8 cellular contexts compared by ENCODE assay signal in genomic region chr12:57475271-57476161, GRCh38. TPM values are rescaled to one million over a fixed set of nuclear protein-coding genes. Genes with fewer than 3 reads are reported as not detected.
DNase-seq lines count a peak whose midpoint lies in the region; ATAC-seq and TF ChIP-seq lines count a peak whose summit lies in the region.

No MANE protein-coding gene starts in this region.

- no peak overlapping the region for H2BK5ac ChIP-seq in H9 (ENCODE audit: insufficient read length, low read length)

- H3K27me3 Mint-ChIP-seq in H9 (ENCODE audit: low read depth) (peaks cover 82% of the 10 kb centered on the region), chondrocyte (ENCODE audit: low read depth) (peaks cover 30% of the 10 kb centered on the region)

- no peak overlapping the region for H4K8ac ChIP-seq in H9 (replicated peaks; ENCODE audit: insufficient read length, low read depth, low read length)

- no peak overlapping the region for H3K4ac ChIP-seq in H9 (ENCODE audit: low read depth, low read length)

- no peak overlapping the region for H3K14ac ChIP-seq in H9 (ENCODE audit: insufficient read depth, low read length)

- no peak overlapping the region for H2BK120ac ChIP-seq in H9 (ENCODE audit: low read depth, low read length, poor library complexity, severe bottlenecking)

- no peak overlapping the region for H2BK12ac ChIP-seq in H9 (ENCODE audit: insufficient read length, low read depth, low read length)

- H4K5ac ChIP-seq in H9 (ENCODE audit: insufficient read length, low read depth, low read length) = no peak overlapping the region

- no peaks in the 10 kb centered on the region for H3K79me2 ChIP-seq in H9 (ENCODE audit: insufficient read depth, low read length)

- H3K27ac Mint-ChIP-seq in H9 = no peak overlapping the region
- H3K27ac Mint-ChIP-seq in chondrocyte (ENCODE audit: unreplicated experiment) = no peak overlapping the region

- no peak overlapping the region for H2BK15ac ChIP-seq in H9 (ENCODE audit: low read depth, low read length)

- DNase-seq in AG20443 (ENCODE audit: low spot score) (peak; percentile 71), H9 (peak; percentile 63), chondrocyte (ENCODE audit: low spot score) (peak; percentile 85), lung microvascular endothelial cell (ENCODE audit: low read depth in 2 of 2) (peak; percentile 43 to 45), upper lobe of right lung (peak; percentile 71), NCI-H1092 treated with DMSO at 0.1 percent for 48 hours (lab: John Stamatoyannopoulos, UW) (no peak)

- peaks cover 37% of the 10 kb centered on the region for H3K27me3 ChIP-seq in H9 (ENCODE audit: insufficient read depth, low read length)
- peaks cover 42% of the 10 kb centered on the region for H3K27me3 ChIP-seq in upper lobe of right lung

- no peak overlapping the region for H3T11ph ChIP-seq in H9 (ENCODE audit: low read length)

- peak; percentile 32 for ATAC-seq in upper lobe of right lung
- ATAC-seq in HG02763 (IDR thresholded peaks at IDR 0.05; ENCODE audit: unreplicated experiment) = no peak
- no peak for ATAC-seq in GM19455 (IDR thresholded peaks at IDR 0.05; ENCODE audit: unreplicated experiment)

- H3K56ac ChIP-seq in H9 (ENCODE audit: insufficient read length, low read depth, low read length) = no peak overlapping the region

- H3K4me2 ChIP-seq in H9 (ENCODE audit: insufficient read depth, insufficient read length, low read length) = peak overlapping the region; percentile 62

- peaks cover 3% of the 10 kb centered on the region for H4K20me1 ChIP-seq in H9 (ENCODE audit: control insufficient read depth, insufficient read depth, insufficient read length)

- H3K4me1 Mint-ChIP-seq in H9 (peaks cover 21 to 22% of the 10 kb centered on the region in 2 experiments), chondrocyte (ENCODE audit: low read depth) (peaks cover 21% of the 10 kb centered on the region)

- H2AK5ac ChIP-seq in H9 (ENCODE audit: insufficient read length, low read length) = no peak overlapping the region

- H3K18ac ChIP-seq in H9 (ENCODE audit: insufficient read length, low read depth, low read length) = no peak overlapping the region

- H2AFZ ChIP-seq in H9 (ENCODE audit: low read length) = no peak overlapping the region

- no peak overlapping the region for H4K91ac ChIP-seq in H9 (ENCODE audit: insufficient read length, low read depth, low read length)

- H3K9me3 Mint-ChIP-seq in H9 = no peaks in the 10 kb centered on the region
- no peaks in the 10 kb centered on the region for H3K9me3 Mint-ChIP-seq in chondrocyte (ENCODE audit: low read depth)

- H3K4me1 ChIP-seq in H9 (ENCODE audit: insufficient read depth, low read length) = no peaks in the 10 kb centered on the region; the same call in 1 of the 2 replicates
- H3K4me1 ChIP-seq in upper lobe of right lung = peaks cover 26% of the 10 kb centered on the region

- H3K9me3 ChIP-seq in H9 (ENCODE audit: control insufficient read depth, low read depth, low read length) (no peaks in the 10 kb centered on the region), upper lobe of right lung (no peaks in the 10 kb centered on the region)

- intact Hi-C loops in upper lobe of right lung (cut with DNase I) = no loop called here

- H3K23ac ChIP-seq in H9 (ENCODE audit: insufficient read length, low read depth, low read length) = no peak overlapping the region

- H3K23me2 ChIP-seq in H9 (ENCODE audit: insufficient read length, low read depth, low read length, poor library complexity, severe bottlenecking) = peaks cover 15% of the 10 kb centered on the region

- peak overlapping the region; percentile 46 for H3K4me3 ChIP-seq in upper lobe of right lung

- peaks cover 4% of the 10 kb centered on the region for H3K36me3 ChIP-seq in upper lobe of right lung

- WGBS in H9 (ENCODE audit: extremely low coverage, insufficient read length, low lambda C conversion rate) = no CpG with 5 or more reads among the region's 84 CpGs

- TF ChIP-seq CTCF in H9 (conservative IDR thresholded peaks at IDR 0.05) (no peak), chondrocyte (IDR thresholded peaks at IDR 0.05) (no peak), upper lobe of right lung (IDR thresholded peaks at IDR 0.05) (no peak)

- H3K79me1 ChIP-seq in H9 (ENCODE audit: insufficient read depth, low read depth, low read length, poor library complexity, severe bottlenecking) = no peaks in the 10 kb centered on the region

- H3K4me3 Mint-ChIP-seq in H9 (peak overlapping the region; percentile 59 to 80), chondrocyte (ENCODE audit: unreplicated experiment) (peak overlapping the region; percentile 72)

- H3K36me3 Mint-ChIP-seq in H9 (ENCODE audit: insufficient read depth in 1 of 3, low read depth in 3 of 3) = no peaks in the 10 kb centered on the region; a peak in 2 of 7 replicates
- H3K36me3 Mint-ChIP-seq in chondrocyte (ENCODE audit: low read depth) = no peaks in the 10 kb centered on the region

- H3K27ac ChIP-seq in H9 (ENCODE audit: insufficient read length, low read depth, low read length) (no peak overlapping the region), upper lobe of right lung (no peak overlapping the region)

- no peak overlapping the region for H3K9ac ChIP-seq in H9 (ENCODE audit: extremely low read depth, insufficient read length, low read length)

- no peak overlapping the region for H2BK20ac ChIP-seq in H9 (ENCODE audit: low read depth, low read length, poor library complexity, severe bottlenecking)

RNA-seq across cellular contexts. Expression of gene ARHGAP9, which starts 4.2 kb away (rescaled TPM):
- total RNA-seq in H9 (2021) = 3.7 and 4.4 TPM in 2 replicates
- 2.9 to 3.1 TPM in 2 of 3 replicates, not detected in the other for total RNA-seq in chondrocyte
- under 0.01 TPM in 1 of 2 replicates, not detected in the other for total RNA-seq in lung microvascular endothelial cell
- total RNA-seq in upper lobe of right lung = 37.7 TPM

RNA-seq across cellular contexts. Expression of gene MARS1, which starts 12.4 kb away (rescaled TPM):
- 352 and 368 TPM in 2 replicates for total RNA-seq in H9 (2021)
- total RNA-seq in chondrocyte = 176 to 350 TPM (median 331 TPM) in 3 replicates
- total RNA-seq in lung microvascular endothelial cell = 63.0 and 123 TPM in 2 replicates
- total RNA-seq in upper lobe of right lung = 141 TPM

RNA-seq across cellular contexts. Expression of gene GLI1, which starts 15.9 kb away (rescaled TPM):
- total RNA-seq in H9 (2021) (25.8 and 28.4 TPM in 2 replicates), chondrocyte (6.2 to 8.3 TPM (median 6.8 TPM) in 3 replicates), lung microvascular endothelial cell (not detected in 2 replicates), upper lobe of right lung (1.4 TPM)

RNA-seq across cellular contexts. Expression of gene INHBE, which starts 20.4 kb away (rescaled TPM):
- total RNA-seq in H9 (2021) (9.6 and 10.1 TPM in 2 replicates), chondrocyte (0.77 to 8.5 TPM (median 8.4 TPM) in 3 replicates), lung microvascular endothelial cell (not detected in 2 replicates), upper lobe of right lung (not detected)

RNA-seq across cellular contexts. Expression of gene INHBC, which starts 40.9 kb away (rescaled TPM):
- total RNA-seq in H9 (2021) (not detected in 2 replicates), chondrocyte (not detected in 3 replicates), lung microvascular endothelial cell (not detected in 2 replicates), upper lobe of right lung (not detected)
